9 cellular contexts compared by ENCODE assay signal in the genomic region with DNA sequence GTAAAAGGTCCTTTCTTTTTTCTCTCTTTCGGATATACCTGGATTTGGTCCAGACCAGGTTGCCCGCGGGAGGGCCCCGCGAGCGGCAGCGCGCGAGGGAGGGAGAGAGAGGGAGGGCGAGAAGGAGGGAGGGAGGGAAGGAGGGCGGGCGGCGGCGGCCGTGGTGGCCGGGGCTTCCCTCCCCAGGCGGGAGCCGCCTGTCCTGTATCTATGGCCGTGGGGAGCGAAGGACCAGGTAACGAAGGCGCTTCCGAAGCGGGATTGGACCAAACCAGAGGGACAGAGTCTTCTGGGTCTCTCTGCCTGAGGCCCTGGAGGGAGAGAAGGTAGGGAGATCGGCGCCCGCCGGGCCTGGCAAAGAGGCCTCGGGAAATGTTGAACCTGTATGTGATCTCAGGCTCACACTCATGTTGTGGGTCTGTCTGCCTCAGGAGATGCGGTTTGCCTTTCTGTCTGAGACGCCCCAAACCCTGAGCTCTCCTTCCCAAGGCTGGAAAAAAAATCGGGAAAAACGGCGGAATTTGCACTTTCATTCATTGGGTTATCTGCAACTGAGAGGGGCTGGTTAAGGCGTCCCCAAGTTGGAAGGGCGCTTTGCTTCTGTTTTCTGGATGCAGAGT. TPM values are rescaled to one million over a fixed set of nuclear protein-coding genes. Genes with fewer than 3 reads are reported as not detected.
A peak's percentile ranks its signal among the peaks of the same experiment; 100 is the strongest.
DNase-seq lines count a peak whose midpoint lies in the region; ATAC-seq and TF ChIP-seq lines count a peak whose summit lies in the region.
"Had no signal": no experiment of that assay in that cellular context is flagged by ENCODE, and none has a peak within 500 bp of the region (broad histone marks: within the 10 kb centered on the region; RNA-seq: fewer than 3 reads in every experiment).

No MANE protein-coding gene starts in this region.

- DNase-seq in CD4-positive, alpha-beta T cell = no peak
- no peak for DNase-seq in central memory CD8-positive, alpha-beta T cell (ENCODE audit: low spot score in 2 of 2)
- no peak for DNase-seq in osteocyte (ENCODE audit: extremely low spot score, unreplicated experiment)
- DNase-seq in stimulated activated CD4-positive, alpha-beta T cell treated with anti-CD3 and anti-CD28 coated beads, Interleukin-4, amount 100 ng/mL, for 4 hours = no peak
- DNase-seq in head of caudate nucleus = no peak
- no peak for DNase-seq in KBM-7
- DNase-seq in progenitor cell of endocrine pancreas (ENCODE audit: low spot score, unreplicated experiment) = no peak
- DNase-seq: erythroblast had no signal

- CTCF ChIA-PET in CD4-positive, alpha-beta T cell (lab: Charles Lee) = interaction anchor here (0.9 to 1.0 kb wide), 2 partner anchors 11 to 207 kb away, joined by 3 to 4 read pairs; no protein-coding TSS in a partner anchor

- peak overlapping the region; percentile 97 for H2AFZ ChIP-seq in KMS-11 (ENCODE audit: low read depth)

- no peak for TF ChIP-seq CTCF in CD4-positive, alpha-beta T cell (IDR thresholded peaks at IDR 0.05)
- TF ChIP-seq CTCF in KMS-11 (conservative IDR thresholded peaks at IDR 0.05; ENCODE audit: low read depth, low read length) (no peak), osteocyte (IDR thresholded peaks at IDR 0.05) (no peak), progenitor cell of endocrine pancreas (IDR thresholded peaks at IDR 0.05; ENCODE audit: unreplicated experiment) (no peak)

- no peak overlapping the region for H3K9ac ChIP-seq in KMS-11

- in situ Hi-C loops in KBM-7 (cut with MboI; ENCODE audit: low pct_unique_long_range_greater_than_20kb, low sequenced_read_pairs) = no loop called here

- intact Hi-C loops in CD4-positive, alpha-beta T cell (cut with DNase I, micrococcal nuclease) = loop anchor here in 1 of 2 experiments (5.0 kb wide), 1 partner anchor 32 kb away; no protein-coding TSS in a partner anchor
- intact Hi-C loops in head of caudate nucleus (cut with DNase I) = no loop called here

- no peaks in the 10 kb centered on the region for H3K9me3 ChIP-seq in CD4-positive, alpha-beta T cell (ENCODE audit: control insufficient read depth, low read length)

- H3K27ac Mint-ChIP-seq in CD4-positive, alpha-beta T cell = no peak overlapping the region
- no peak overlapping the region for H3K27ac Mint-ChIP-seq in central memory CD8-positive, alpha-beta T cell (ENCODE audit: low read depth)
- no peak overlapping the region for H3K27ac Mint-ChIP-seq in osteocyte (ENCODE audit: unreplicated experiment)
- no peak overlapping the region for H3K27ac Mint-ChIP-seq in progenitor cell of endocrine pancreas

- H3K4me1 Mint-ChIP-seq in CD4-positive, alpha-beta T cell (ENCODE audit: low read depth) = peaks cover 64% of the 10 kb centered on the region
- H3K4me1 Mint-ChIP-seq in central memory CD8-positive, alpha-beta T cell = peaks cover 47% of the 10 kb centered on the region
- H3K4me1 Mint-ChIP-seq in osteocyte (ENCODE audit: unreplicated experiment) (peaks cover 26% of the 10 kb centered on the region), progenitor cell of endocrine pancreas (ENCODE audit: low read depth) (peaks cover 4% of the 10 kb centered on the region)

- peak overlapping the region; percentile 88 for H3K4me3 Mint-ChIP-seq in CD4-positive, alpha-beta T cell
- H3K4me3 Mint-ChIP-seq in central memory CD8-positive, alpha-beta T cell = peak overlapping the region; percentile 83
- H3K4me3 Mint-ChIP-seq in osteocyte (ENCODE audit: unreplicated experiment) (peak overlapping the region; percentile 73), progenitor cell of endocrine pancreas (ENCODE audit: low read depth) (no peak overlapping the region)

- peaks cover 100% of the 10 kb centered on the region for H3K27me3 Mint-ChIP-seq in CD4-positive, alpha-beta T cell
- H3K27me3 Mint-ChIP-seq in central memory CD8-positive, alpha-beta T cell = peaks cover 100% of the 10 kb centered on the region
- peaks cover 96% of the 10 kb centered on the region for H3K27me3 Mint-ChIP-seq in osteocyte (ENCODE audit: unreplicated experiment)
- H3K27me3 Mint-ChIP-seq in progenitor cell of endocrine pancreas = peaks cover 100% of the 10 kb centered on the region

- no peak for ATAC-seq in CD4-positive, alpha-beta T cell (ENCODE audit: poor library complexity)
- ATAC-seq in central memory CD8-positive, alpha-beta T cell (replicated peaks; ENCODE audit: extremely low read depth, poor library complexity, severe bottlenecking) = no peak

- peaks cover 99% of the 10 kb centered on the region for H3K27me3 ChIP-seq in CD4-positive, alpha-beta T cell (ENCODE audit: control insufficient read depth, insufficient read depth, low read length)
- H3K27me3 ChIP-seq in KMS-11 (ENCODE audit: insufficient read depth, low read depth) = peaks cover 100% of the 10 kb centered on the region

- POLR2A ChIA-PET in CD4-positive, alpha-beta T cell (lab: Charles Lee) = interaction anchor here (1.3 kb wide), 1 partner anchor 9 kb away, joined by 3 read pairs; no protein-coding TSS in a partner anchor

- H3K4me1 ChIP-seq in KMS-11 (ENCODE audit: low read depth, poor library complexity, severe bottlenecking) = peaks cover 37% of the 10 kb centered on the region

- no peaks in the 10 kb centered on the region for H3K36me3 ChIP-seq in KMS-11 (ENCODE audit: insufficient read depth)

- peak overlapping the region; percentile 98 for H3K4me2 ChIP-seq in KMS-11

- H3K79me2 ChIP-seq in KMS-11 (ENCODE audit: insufficient read depth, low read depth) = no peaks in the 10 kb centered on the region

- H3K27ac ChIP-seq in CD4-positive, alpha-beta T cell (ENCODE audit: low read depth, low read length) = no peak overlapping the region
- no peak overlapping the region for H3K27ac ChIP-seq in KMS-11

- H3K36me3 Mint-ChIP-seq in CD4-positive, alpha-beta T cell (ENCODE audit: low read depth) = no peaks in the 10 kb centered on the region
- peaks cover 27% of the 10 kb centered on the region for H3K36me3 Mint-ChIP-seq in central memory CD8-positive, alpha-beta T cell (ENCODE audit: insufficient read depth)
- peaks cover 2% of the 10 kb centered on the region for H3K36me3 Mint-ChIP-seq in osteocyte (ENCODE audit: unreplicated experiment)
- no peaks in the 10 kb centered on the region for H3K36me3 Mint-ChIP-seq in progenitor cell of endocrine pancreas (ENCODE audit: insufficient read depth)

- no peaks in the 10 kb centered on the region for H3K9me3 Mint-ChIP-seq in CD4-positive, alpha-beta T cell
- H3K9me3 Mint-ChIP-seq in central memory CD8-positive, alpha-beta T cell = no peaks in the 10 kb centered on the region
- H3K9me3 Mint-ChIP-seq in osteocyte (ENCODE audit: unreplicated experiment) (no peaks in the 10 kb centered on the region), progenitor cell of endocrine pancreas (ENCODE audit: low read depth) (no peaks in the 10 kb centered on the region)

- no peak overlapping the region for H3K4me3 ChIP-seq in KMS-11 (IDR thresholded peaks at IDR 0.05; ENCODE audit: insufficient read depth, low read depth, low read length)

- H4K20me1 ChIP-seq in KMS-11 (ENCODE audit: insufficient read depth) = no peaks in the 10 kb centered on the region

RNA-seq across cellular contexts. Expression of gene HOXC9, which starts 5.2 kb away (rescaled TPM):
- total RNA-seq in CD4-positive, alpha-beta T cell = not detected
- total RNA-seq in osteocyte (not detected in 2 replicates), progenitor cell of endocrine pancreas (not detected in 2 replicates)

RNA-seq across cellular contexts. Expression of gene HOXC10, which starts 9.9 kb away (rescaled TPM):
- total RNA-seq in CD4-positive, alpha-beta T cell = not detected
- total RNA-seq in osteocyte (not detected in 2 replicates), progenitor cell of endocrine pancreas (not detected in 2 replicates)

RNA-seq across cellular contexts. Expression of gene HOXC8, which starts 14.0 kb away (rescaled TPM):
- not detected for total RNA-seq in CD4-positive, alpha-beta T cell
- total RNA-seq in osteocyte (not detected in 2 replicates), progenitor cell of endocrine pancreas (not detected in 2 replicates)

RNA-seq across cellular contexts. Expression of gene HOTAIR, which starts 20.0 kb away (rescaled TPM):
- not detected for total RNA-seq in CD4-positive, alpha-beta T cell
- total RNA-seq in osteocyte = not detected in 2 replicates
- total RNA-seq in progenitor cell of endocrine pancreas = not detected in 2 replicates

RNA-seq across cellular contexts. Expression of gene HOXC11, which starts 21.9 kb away (rescaled TPM):
- not detected for total RNA-seq in CD4-positive, alpha-beta T cell
- total RNA-seq in osteocyte (not detected in 2 replicates), progenitor cell of endocrine pancreas (not detected in 2 replicates)
